ENCODE assay signal across 18 cellular contexts in genomic region chr12:68959457-68960161, GRCh38. TPM values are rescaled to one million over a fixed set of nuclear protein-coding genes. Genes with fewer than 3 reads are reported as not detected.
DNase-seq lines count a peak whose midpoint lies in the region; ATAC-seq, FAIRE-seq and TF ChIP-seq lines count a peak whose summit lies in the region.
"Had no signal": no experiment of that assay in that cellular context is flagged by ENCODE, and none has a peak within 500 bp of the region (broad histone marks: within the 10 kb centered on the region; RNA-seq: fewer than 3 reads in every experiment).

No MANE protein-coding gene starts in this region.

- H3K36me3 ChIP-seq in mucosa of descending colon (ENCODE audit: low read depth) (no peaks in the 10 kb centered on the region), heart left ventricle (no peaks in the 10 kb centered on the region)
- H3K36me3 ChIP-seq: BE2C, brain microvascular endothelial cell, colonic mucosa had no signal

- POLR2A ChIA-PET in activated CD4-positive, alpha-beta T cell treated with anti-CD3 and anti-CD28 coated beads for 36 hours (lab: Charles Lee), result interaction anchor here (0.7 kb wide), 1 partner anchor 30 kb away, joined by 3 read pairs; no protein-coding TSS in a partner anchor
- POLR2A ChIA-PET in GM10248 (lab: Yijun Ruan, JAX), result no interaction called here

- peak; percentile 23 for FAIRE-seq in GM12891 (lab: Jason Lieb, UNC)

- H3K36me3 Mint-ChIP-seq in activated CD4-positive, alpha-beta T cell treated with anti-CD3 and anti-CD28 coated beads for 36 hours (ENCODE audit: low read depth), result peaks cover 5% of the 10 kb centered on the region
- no peaks in the 10 kb centered on the region for H3K36me3 Mint-ChIP-seq in activated naive CD8-positive, alpha-beta T cell

- peaks cover 57% of the 10 kb centered on the region for H3K4me1 Mint-ChIP-seq in activated CD4-positive, alpha-beta T cell treated with anti-CD3 and anti-CD28 coated beads for 36 hours
- H3K4me1 Mint-ChIP-seq in activated naive CD8-positive, alpha-beta T cell (ENCODE audit: low read depth), result peaks cover 53% of the 10 kb centered on the region

- H3K9me3 Mint-ChIP-seq in activated CD4-positive, alpha-beta T cell treated with anti-CD3 and anti-CD28 coated beads for 36 hours (ENCODE audit: low read depth), result no peaks in the 10 kb centered on the region
- H3K9me3 Mint-ChIP-seq in activated naive CD8-positive, alpha-beta T cell (ENCODE audit: low read depth), result no peaks in the 10 kb centered on the region

- H3K27me3 Mint-ChIP-seq in activated CD4-positive, alpha-beta T cell treated with anti-CD3 and anti-CD28 coated beads for 36 hours, result no peaks in the 10 kb centered on the region
- no peaks in the 10 kb centered on the region for H3K27me3 Mint-ChIP-seq in activated naive CD8-positive, alpha-beta T cell
- H3K27me3 Mint-ChIP-seq: activated naive CD8-positive, alpha-beta T cell treated with anti-CD3 and anti-CD28 coated beads, Interleukin-2, amount 10 ng/mL, durations not matched to agents 7 days and 5 days had no signal

- peak overlapping the region; percentile 91 for H3K27ac Mint-ChIP-seq in activated CD4-positive, alpha-beta T cell treated with anti-CD3 and anti-CD28 coated beads for 36 hours
- H3K27ac Mint-ChIP-seq in activated naive CD8-positive, alpha-beta T cell, result peak overlapping the region; percentile 94

- DNase-seq in activated CD4-positive, alpha-beta T cell treated with anti-CD3 and anti-CD28 coated beads for 36 hours, result peak; percentile 25
- DNase-seq in activated CD4-positive, alpha-beta T cell treated with anti-CD3 and anti-CD28 coated beads, Interleukin-2, amount 50 U/mL, for 4 hours, result no peak
- DNase-seq in GM12891 (ENCODE audit: insufficient read length, low spot score) (no peak), mucosa of descending colon (no peak), GM10248 (ENCODE audit: extremely low spot score) (no peak), heart left ventricle (no peak)
- DNase-seq: activated CD4-positive, CD25-positive, alpha-beta regulatory T cell; activated CD8-positive, alpha-beta memory T cell treated with anti-CD3 and anti-CD28 coated beads, Interleukin-2, amount 50 U/mL, for 48 hours; activated naive CD8-positive, alpha-beta T cell treated with anti-CD3 and anti-CD28 coated beads, Interleukin-2, amount 10 ng/mL, durations not matched to agents 7 days and 5 days; BE2C; brain microvascular endothelial cell; colonic mucosa; NCI-H1092 treated with DMSO at 0.1 percent for 48 hours; NCI-H2081; NCI-H446 treated with DMSO at 0.1 percent for 48 hours had no signal

- TF ChIP-seq CTCF in mucosa of descending colon (IDR thresholded peaks at IDR 0.05), result no peak
- no peak for TF ChIP-seq CTCF in GM10248 (IDR thresholded peaks at IDR 0.05; ENCODE audit: control extremely low read depth, extremely low read depth, low read depth, missing control alignments)
- TF ChIP-seq CTCF in heart left ventricle (IDR thresholded peaks at IDR 0.05), result no peak

- no peaks in the 10 kb centered on the region for H3K9me3 ChIP-seq in mucosa of descending colon
- no peaks in the 10 kb centered on the region for H3K9me3 ChIP-seq in heart left ventricle
- H3K9me3 ChIP-seq: BE2C, colonic mucosa had no signal

- intact Hi-C loops in activated CD4-positive, alpha-beta T cell treated with anti-CD3 and anti-CD28 coated beads for 36 hours (cut with DNase I, micrococcal nuclease), result loop anchor here (2.0 to 5.0 kb wide), 3 partner anchors 37 to 99 kb away; no protein-coding TSS in a partner anchor
- intact Hi-C loops in mucosa of descending colon (cut with DNase I, micrococcal nuclease) (no loop called here), heart left ventricle (cut with DNase I) (no loop called here)

- H3K4me3 Mint-ChIP-seq in activated CD4-positive, alpha-beta T cell treated with anti-CD3 and anti-CD28 coated beads for 36 hours, result no peak overlapping the region
- H3K4me3 Mint-ChIP-seq in activated naive CD8-positive, alpha-beta T cell, result peak overlapping the region; percentile 44

- CTCF ChIA-PET in activated CD4-positive, alpha-beta T cell treated with anti-CD3 and anti-CD28 coated beads for 36 hours (lab: Charles Lee), result interaction anchor here (1.2 kb wide), 1 partner anchor 12 kb away, joined by 3 read pairs; no protein-coding TSS in a partner anchor
- CTCF ChIA-PET in GM10248 (lab: Yijun Ruan, JAX), result interaction anchor here (1.2 to 1.6 kb wide), 2 partner anchors 23 to 737 kb away, joined by 3 to 4 read pairs; no protein-coding TSS in a partner anchor

- TF ChIP-seq POLR2A in GM12891 (IDR thresholded peaks at IDR 0.05; ENCODE audit: low read depth, low read length) (no peak), heart left ventricle (IDR thresholded peaks at IDR 0.05) (no peak)

- H3K27ac ChIP-seq in heart left ventricle, result no peak overlapping the region
- H3K27ac ChIP-seq: brain microvascular endothelial cell, colonic mucosa had no signal

- no peaks in the 10 kb centered on the region for H3K27me3 ChIP-seq in heart left ventricle
- H3K27me3 ChIP-seq: BE2C, brain microvascular endothelial cell, colonic mucosa had no signal

- no peak overlapping the region for H3K4me3 ChIP-seq in mucosa of descending colon
- H3K4me3 ChIP-seq in heart left ventricle, result no peak overlapping the region
- H3K4me3 ChIP-seq: colonic mucosa had no signal

- peaks cover 13% of the 10 kb centered on the region for H3K4me1 ChIP-seq in mucosa of descending colon (ENCODE audit: low read depth)
- H3K4me1 ChIP-seq in heart left ventricle, result peaks cover 0 to 8% (median 0%) of the 10 kb centered on the region in 12 donors
- H3K4me1 ChIP-seq: BE2C, colonic mucosa had no signal

- ATAC-seq in activated CD4-positive, alpha-beta T cell treated with anti-CD3 and anti-CD28 coated beads for 36 hours, result no peak
- peak; percentile 49 for ATAC-seq in mucosa of descending colon
- ATAC-seq in GM18861 (IDR thresholded peaks at IDR 0.05; ENCODE audit: unreplicated experiment), result no peak
- no peak for ATAC-seq in heart left ventricle

- 68 to 78% (median 74%) methylated on average over 5 of the region's 5 CpGs for WGBS in heart left ventricle, 4 donors

TF ChIP-seq in GM12891, 5 proteins besides CTCF, POLR2A, EP300 and RAD21:
- TF ChIP-seq PAX5 (IDR thresholded peaks at IDR 0.05; ENCODE audit: insufficient read depth, low read length, severe bottlenecking) (no peak), POU2F2 (IDR thresholded peaks at IDR 0.05; ENCODE audit: low read depth, low read length) (no peak), SPI1 (IDR thresholded peaks at IDR 0.05; ENCODE audit: low read depth, low read length) (no peak), TAF1 (IDR thresholded peaks at IDR 0.05; ENCODE audit: low read depth, low read length) (no peak), POLR2AphosphoS5 (IDR thresholded peaks at IDR 0.05; ENCODE audit: low read depth, low read length) (no peak)

RNA-seq across cellular contexts. Expression of gene CPM, which starts 26.6 kb away (rescaled TPM):
- 10 to 100 TPM; 18.0 to 18.7 TPM for total RNA-seq in activated CD4-positive, alpha-beta T cell treated with anti-CD3 and anti-CD28 coated beads for 36 hours
- 0.85 TPM for polyA plus RNA-seq in GM12891 (2012; ENCODE audit: low read depth, missing spikeins)
- 100 to 1,000 TPM in 2 of 3 donors, 10 to 100 TPM in 1; 40.1 to 130 (median 111) TPM for total RNA-seq in mucosa of descending colon
- 10 to 100 TPM in 3 of 9 donors, 1 to 10 TPM in 6; 2.0 to 25.4 (median 8.8) TPM for total RNA-seq in heart left ventricle
- 10 to 100 TPM in 1 of 2 donors, 1 to 10 TPM in 1; 3.4 to 10.7 TPM for polyA plus RNA-seq in heart left ventricle
- total RNA-seq: A172 had no signal

Comparison
In these comparisons a context has a peak if more than half of its experiments do, and no peak if none do; other contexts are left out.
1. intact Hi-C loops: an anchor here in activated CD4-positive, alpha-beta T cell treated with anti-CD3 and anti-CD28 coated beads for 36 hours (2.0 to 5.0 kb wide); none called in mucosa of descending colon and heart left ventricle.